Comparison of ENCODE assay signal across 8 cellular contexts in genomic region chr3:57757642-57758297, GRCh38. TPM values are rescaled to one million over a fixed set of nuclear protein-coding genes. Genes with fewer than 3 reads are reported as not detected.
DNase-seq lines count a peak whose midpoint lies in the region; ATAC-seq and TF ChIP-seq lines count a peak whose summit lies in the region.

No MANE protein-coding gene starts in this region.

- no peak for ATAC-seq in SK-N-SH treated with all-trans-retinoic acid at 6 μM for 48 hours
- ATAC-seq in T-cell (replicated peaks in 1 of 4): no peak

- no peaks in the 10 kb centered on the region for H3K9me2 ChIP-seq in SK-N-SH

- CTCF ChIA-PET in SK-N-SH (lab: Yijun Ruan, JAX) (no interaction called here), T-cell (lab: Charles Lee) (interaction anchor here in 1 of 2 donors (0.6 kb wide), 1 partner anchor 67 kb away, joined by 4 read pairs; no protein-coding TSS in a partner anchor)

- H3K36me3 ChIP-seq in SK-N-SH (replicated peaks in 1 of 2; ENCODE audit: control insufficient read depth in 1 of 2, insufficient read depth in 2 of 2, low read length in 1 of 2): peaks cover 9 to 36% of the 10 kb centered on the region in 2 experiments

- H3K4me3 ChIP-seq in SK-N-SH (ENCODE audit: low read depth in 2 of 2, low read length in 1 of 2) (peak overlapping the region; percentile 89 to 94), foreskin fibroblast (ENCODE audit: low read depth in 1 of 2, low read length in 2 of 2) (peak overlapping the region; percentile 59 to 77), retinal pigment epithelial cell (ENCODE audit: low read length) (peak overlapping the region; percentile 69)

- peak overlapping the region; percentile 94 for H3K4me2 ChIP-seq in SK-N-SH

- TF ChIP-seq RAD21 in SK-N-SH (IDR thresholded peaks at IDR 0.05; ENCODE audit: low read length): no peak

- no peaks in the 10 kb centered on the region for H3K9me3 Mint-ChIP-seq in T-cell

- H3K9ac ChIP-seq in SK-N-SH: peak overlapping the region; percentile 1; the same call in 1 of the 2 replicates

- peaks cover 9% of the 10 kb centered on the region for H3F3A ChIP-seq in SK-N-SH (replicated peaks; ENCODE audit: insufficient read depth)

- H3K36me3 Mint-ChIP-seq in T-cell: peaks cover 11% of the 10 kb centered on the region

- POLR2A ChIA-PET in SK-N-SH (lab: Yijun Ruan, JAX): no interaction called here
- POLR2A ChIA-PET in T-cell (lab: Charles Lee): interaction anchor here (0.7 kb wide), 2 partner anchors 28 to 389 kb away, joined by 3 to 4 read pairs; no protein-coding TSS in a partner anchor

- H3K4me3 Mint-ChIP-seq in T-cell: peak overlapping the region; percentile 94 to 98 (median 95)

- DNase-seq in SK-N-SH: peak; percentile 17
- no peak for DNase-seq in T-cell
- peak in 1 of 2 donors; percentile 17 for DNase-seq in foreskin fibroblast
- DNase-seq in retinal pigment epithelial cell (ENCODE audit: low read depth): no peak
- no peak for DNase-seq in stimulated activated CD4-positive, alpha-beta T cell treated with anti-CD3 and anti-CD28 coated beads, Interleukin-4, amount 100 ng/mL, for 24 hours
- no peak for DNase-seq in NCI-H2029 (lab: John Stamatoyannopoulos, UW)
- no peak for DNase-seq in activated CD8-positive, alpha-beta memory T cell treated with anti-CD3 and anti-CD28 coated beads for 24 hours

- H3K79me2 ChIP-seq in SK-N-SH (ENCODE audit: insufficient read depth): peaks cover 65% of the 10 kb centered on the region

- no peak for TF ChIP-seq EP300 in SK-N-SH (IDR thresholded peaks at IDR 0.05; ENCODE audit: borderline replicate concordance in 1 of 2, low read depth in 1 of 2, low read length in 1 of 2)

- TF ChIP-seq CTCF in SK-N-SH (IDR thresholded peaks at IDR 0.05) (no peak), foreskin fibroblast (IDR thresholded peaks at IDR 0.05; ENCODE audit: low read depth, low read length) (no peak), retinal pigment epithelial cell (conservative IDR thresholded peaks at IDR 0.05; ENCODE audit: low read depth, low read length) (no peak)

- peak overlapping the region in 1 of 2 donors; percentile 28 for H3K27ac Mint-ChIP-seq in T-cell

- peaks cover 7 to 14% of the 10 kb centered on the region in 2 experiments; a peak in 2 of 4 replicates for H3K4me1 ChIP-seq in SK-N-SH (ENCODE audit: control insufficient read depth in 1 of 2, insufficient read depth in 2 of 2, low read depth in 1 of 2, low read length in 1 of 2)

- H3K27ac ChIP-seq in SK-N-SH (ENCODE audit: low read depth in 2 of 2, low read length in 1 of 2): no peak overlapping the region

- peaks cover 54 to 57% (median 56%) of the 10 kb centered on the region in 3 donors for H3K4me1 Mint-ChIP-seq in T-cell

- peaks cover 27% of the 10 kb centered on the region for H4K20me1 ChIP-seq in SK-N-SH (ENCODE audit: insufficient read depth)

- H3K9me3 ChIP-seq in SK-N-SH: no peaks in the 10 kb centered on the region

- WGBS in SK-N-SH (ENCODE audit: low lambda C conversion rate): 75% methylated on average over 24 of the region's 26 CpGs

- H3K27me3 ChIP-seq in SK-N-SH (ENCODE audit: insufficient read depth): no peaks in the 10 kb centered on the region

- no peak overlapping the region for H2AFZ ChIP-seq in SK-N-SH (ENCODE audit: low read depth)

- H3K27me3 Mint-ChIP-seq in T-cell: no peaks in the 10 kb centered on the region

TF ChIP-seq in SK-N-SH, 30 proteins besides CTCF, POLR2A, EP300 and RAD21 (continues in another document):
- TF ChIP-seq GABPA (IDR thresholded peaks at IDR 0.05; ENCODE audit: low read depth) (no peak), USF2 (IDR thresholded peaks at IDR 0.05; ENCODE audit: borderline replicate concordance, low read depth, low read length) (no peak), GATA2 (CRISPR knock-in tag; IDR thresholded peaks at IDR 0.05) (no peak), RFX5 (IDR thresholded peaks at IDR 0.05; ENCODE audit: low read length) (no peak), SMC3 (IDR thresholded peaks at IDR 0.05; ENCODE audit: low read depth, low read length) (no peak), RXRA (IDR thresholded peaks at IDR 0.05; ENCODE audit: borderline replicate concordance, low read depth) (no peak), IRF3 (IDR thresholded peaks at IDR 0.05; ENCODE audit: low read depth, low read length) (no peak), NFIC (IDR thresholded peaks at IDR 0.05; ENCODE audit: borderline replicate concordance) (no peak), JUND (IDR thresholded peaks at IDR 0.05) (no peak), TEAD4 (IDR thresholded peaks at IDR 0.05; ENCODE audit: borderline replicate concordance, insufficient read depth) (no peak), FOSL2 (IDR thresholded peaks at IDR 0.05; ENCODE audit: borderline replicate concordance, low read depth) (no peak)

TF ChIP-seq in SK-N-SH treated with all-trans-retinoic acid at 6 μM for 48 hours, 23 proteins besides CTCF, POLR2A, EP300 and RAD21 (continues in another document):
- TF ChIP-seq PATZ1 (CRISPR knock-in tag; IDR thresholded peaks at IDR 0.05; ENCODE audit: borderline replicate concordance) (no peak), ESRRG (CRISPR knock-in tag; IDR thresholded peaks at IDR 0.05) (no peak), POU6F1 (CRISPR knock-in tag; IDR thresholded peaks at IDR 0.05; ENCODE audit: borderline replicate concordance, low read depth) (no peak), RARB (CRISPR knock-in tag; IDR thresholded peaks at IDR 0.05) (no peak), ZC3H10 (CRISPR knock-in tag; IDR thresholded peaks at IDR 0.05) (no peak), TSHZ2 (CRISPR knock-in tag; IDR thresholded peaks at IDR 0.05) (no peak), ZFP3 (CRISPR knock-in tag; IDR thresholded peaks at IDR 0.05) (no peak), BACH2 (CRISPR knock-in tag; IDR thresholded peaks at IDR 0.05; ENCODE audit: borderline replicate concordance) (no peak), ISL1 (CRISPR knock-in tag; IDR thresholded peaks at IDR 0.05) (no peak), ZNF70 (CRISPR knock-in tag; IDR thresholded peaks at IDR 0.05) (no peak), TOX (CRISPR knock-in tag; IDR thresholded peaks at IDR 0.05; ENCODE audit: borderline replicate concordance) (no peak), CSDC2 (CRISPR knock-in tag; IDR thresholded peaks at IDR 0.05) (no peak), ZNF8 (CRISPR knock-in tag; IDR thresholded peaks at IDR 0.05) (no peak), PPARA (CRISPR knock-in tag; IDR thresholded peaks at IDR 0.05; ENCODE audit: borderline replicate concordance) (no peak), TCF4 (CRISPR knock-in tag; IDR thresholded peaks at IDR 0.05; ENCODE audit: borderline replicate concordance) (no peak), OSR1 (CRISPR knock-in tag; IDR thresholded peaks at IDR 0.05) (no peak)

RNA-seq across cellular contexts. Expression of gene SLMAP, which starts 1.7 kb away (rescaled TPM):
- 10.5 and 11.7 TPM in 2 replicates for polyA plus RNA-seq in SK-N-SH (2012; rRNA removed)
- polyA plus RNA-seq in SK-N-SH (2012; cell fraction: cytosol; rRNA removed): 14.4 and 16.5 TPM in 2 replicates
- polyA plus RNA-seq in SK-N-SH (2012; cell fraction: nucleus; rRNA removed): 13.9 and 19.8 TPM in 2 replicates
- 10 to 100 TPM; 57.4 to 78.8 (median 72.3) TPM for total RNA-seq in T-cell
